9 cellular contexts compared by ENCODE assay signal in the genomic region with DNA sequence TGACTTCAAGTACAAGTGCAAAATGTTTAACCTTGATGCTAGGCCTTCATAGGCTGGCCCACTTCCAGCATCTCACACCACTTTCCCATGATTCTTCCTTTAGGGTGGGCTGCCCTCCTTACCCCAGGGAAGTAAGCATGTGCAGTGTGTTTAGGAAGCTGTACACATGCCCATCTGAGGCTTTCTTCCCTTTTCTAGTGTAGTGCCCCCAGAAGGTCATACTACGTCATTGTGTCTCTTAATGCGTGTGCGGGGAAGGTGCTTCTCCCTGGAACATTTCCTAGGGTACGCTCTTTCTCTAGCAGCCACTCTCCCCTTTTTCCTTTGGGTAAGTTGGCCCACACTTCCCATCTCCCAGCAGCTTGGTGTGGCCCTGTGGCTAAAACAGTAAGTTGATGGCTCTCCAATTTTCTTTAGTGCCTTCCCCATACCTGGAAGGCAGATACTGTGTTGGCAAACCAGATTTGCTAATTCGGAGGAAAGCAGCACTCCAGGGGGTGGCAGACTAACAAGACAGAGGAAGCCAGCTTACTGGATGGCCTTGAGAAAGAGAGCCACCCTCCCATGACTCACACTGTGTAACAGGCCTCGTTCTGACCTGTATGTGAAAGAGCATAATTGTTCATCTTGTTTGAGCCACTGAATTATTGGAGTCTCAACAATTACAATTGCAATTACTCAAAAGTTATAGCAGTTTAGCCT. TPM values are rescaled to one million over a fixed set of nuclear protein-coding genes. Genes with fewer than 3 reads are reported as not detected.
DNase-seq lines count a peak whose midpoint lies in the region; ATAC-seq and TF ChIP-seq lines count a peak whose summit lies in the region.
"Had no signal": no experiment of that assay in that cellular context is flagged by ENCODE, and none has a peak within 500 bp of the region (broad histone marks: within the 10 kb centered on the region; RNA-seq: fewer than 3 reads in every experiment).

No MANE protein-coding gene starts in this region.

- H3K9ac ChIP-seq in mammary epithelial cell (ENCODE audit: insufficient read depth, low read length), result no peak overlapping the region

- H3K4me2 ChIP-seq in mammary epithelial cell (ENCODE audit: insufficient read depth, low read depth, low read length), result peak overlapping the region; percentile 24

- H3K4me1 ChIP-seq in mammary epithelial cell (ENCODE audit: insufficient read depth, low read length), result peaks cover 14% of the 10 kb centered on the region

- no peaks in the 10 kb centered on the region for H3K79me2 ChIP-seq in mammary epithelial cell (ENCODE audit: insufficient read depth, low read length)

- peaks cover 5 to 7% of the 10 kb centered on the region in 2 donors for H3K27me3 Mint-ChIP-seq in natural killer cell treated with Interleukin-12 subunit alpha and Interleukin-12 subunit beta and Interleukin-15 and Interleukin-18, amount 100 ng/mL, for 72 hours

- no peak overlapping the region for H3K27ac ChIP-seq in mammary epithelial cell (ENCODE audit: insufficient read depth, low read depth, low read length)

- no peaks in the 10 kb centered on the region for H3K36me3 Mint-ChIP-seq in natural killer cell treated with Interleukin-12 subunit alpha and Interleukin-12 subunit beta and Interleukin-15 and Interleukin-18, amount 100 ng/mL, for 72 hours

- peak overlapping the region; percentile 57 for H2AFZ ChIP-seq in mammary epithelial cell (ENCODE audit: low read depth, low read length)

- intact Hi-C loops in mammary epithelial cell (cut with micrococcal nuclease), result no loop called here

- H3K9me3 ChIP-seq in mammary epithelial cell (replicated peaks; ENCODE audit: insufficient read depth, low read length), result no peaks in the 10 kb centered on the region

- H3K4me3 ChIP-seq in mammary epithelial cell (replicated peaks in 1 of 3; ENCODE audit: insufficient read depth in 1 of 3, low read depth in 2 of 3, low read length in 3 of 3), result no peak overlapping the region

- TF ChIP-seq CTCF in mammary epithelial cell (conservative IDR thresholded peaks at IDR 0.05 in 1 of 2, IDR thresholded peaks at IDR 0.05 in 1 of 2; ENCODE audit: extremely low read depth in 1 of 2, insufficient read depth in 1 of 2, low read depth in 1 of 2, low read length in 2 of 2), result peak in 1 of 2 donors; percentile 28

- no TSS peak for BruUV-seq in mammary epithelial cell (replicated peaks; lab: Mats Ljungman, UMichigan)

- dilution Hi-C loops in mammary epithelial cell (cut with HindIII; ENCODE audit: low sequenced_read_pairs), result no loop called here

- H3K4me3 Mint-ChIP-seq in natural killer cell treated with Interleukin-12 subunit alpha and Interleukin-12 subunit beta and Interleukin-15 and Interleukin-18, amount 100 ng/mL, for 72 hours, result peak overlapping the region; percentile 48

- peak; percentile 61 to 82 for ATAC-seq in natural killer cell treated with Interleukin-12 subunit alpha and Interleukin-12 subunit beta and Interleukin-15 and Interleukin-18, amount 100 ng/mL, for 72 hours

- peak overlapping the region; percentile 42 to 52 for H3K27ac Mint-ChIP-seq in natural killer cell treated with Interleukin-12 subunit alpha and Interleukin-12 subunit beta and Interleukin-15 and Interleukin-18, amount 100 ng/mL, for 72 hours

- peaks cover 6 to 7% of the 10 kb centered on the region in 2 donors for H3K4me1 Mint-ChIP-seq in natural killer cell treated with Interleukin-12 subunit alpha and Interleukin-12 subunit beta and Interleukin-15 and Interleukin-18, amount 100 ng/mL, for 72 hours (ENCODE audit: low read depth in 2 of 2)

- no peaks in the 10 kb centered on the region for H3K36me3 ChIP-seq in mammary epithelial cell (ENCODE audit: insufficient read depth, low read length)

- no peaks in the 10 kb centered on the region for H3K27me3 ChIP-seq in mammary epithelial cell (ENCODE audit: insufficient read depth, low read length)

- H4K20me1 ChIP-seq in mammary epithelial cell (ENCODE audit: insufficient read depth, low read length), result no peaks in the 10 kb centered on the region

- no peaks in the 10 kb centered on the region for H3K9me3 Mint-ChIP-seq in natural killer cell treated with Interleukin-12 subunit alpha and Interleukin-12 subunit beta and Interleukin-15 and Interleukin-18, amount 100 ng/mL, for 72 hours

- 65% methylated on average over 6 of the region's 6 CpGs for WGBS in mammary epithelial cell (ENCODE audit: low coverage, missing lambda C conversion rate)

- DNase-seq in ELR (ENCODE audit: low read depth), result peak; percentile 93
- peak; percentile 70 for DNase-seq in NCI-H146 (lab: John Stamatoyannopoulos, UW)
- DNase-seq in mammary epithelial cell, result peak; percentile 91
- no peak for DNase-seq in natural killer cell treated with Interleukin-12 subunit alpha and Interleukin-12 subunit beta and Interleukin-15 and Interleukin-18, amount 100 ng/mL, for 72 hours (ENCODE audit: low spot score)
- no peak for DNase-seq in NCI-H1694 (lab: John Stamatoyannopoulos, UW)
- no peak for DNase-seq in putamen (ENCODE audit: low spot score)
- no peak for DNase-seq in ecto neural progenitor cell (ENCODE audit: low spot score)
- DNase-seq in HuH-7.5 (ENCODE audit: low spot score), result no peak

- CTCF ChIA-PET in mammary epithelial cell (lab: Charles Lee; ENCODE audit: low non-redundant PET), result no interaction called here

- in situ Hi-C loops in mammary epithelial cell (cut with MboI; ENCODE audit: low sequenced_read_pairs in 2 of 2), result no loop called here

RNA-seq across cellular contexts. Expression of gene SULT6B1, which starts 1.1 kb away (rescaled TPM):
- not detected for total RNA-seq in mammary epithelial cell
- polyA plus RNA-seq in mammary epithelial cell, result not detected
- not detected for polyA minus RNA-seq in mammary epithelial cell
- total RNA-seq in natural killer cell treated with Interleukin-12 subunit alpha and Interleukin-12 subunit beta and Interleukin-15 and Interleukin-18, amount 100 ng/mL, for 72 hours, result not detected
- polyA plus RNA-seq: esophagus had no signal

RNA-seq across cellular contexts. Expression of gene CEBPZOS, which starts 6.7 kb away (rescaled TPM):
- total RNA-seq in mammary epithelial cell, result 10 to 100 TPM; 15.2 to 41.5 TPM
- 29.1 TPM for polyA plus RNA-seq in mammary epithelial cell
- polyA minus RNA-seq in mammary epithelial cell, result 20.3 TPM
- 10 to 100 TPM; 32.6 to 37.9 TPM for total RNA-seq in natural killer cell treated with Interleukin-12 subunit alpha and Interleukin-12 subunit beta and Interleukin-15 and Interleukin-18, amount 100 ng/mL, for 72 hours

RNA-seq across cellular contexts. Expression of gene EIF2AK2, which starts 32.8 kb away (rescaled TPM):
- total RNA-seq in mammary epithelial cell, result 10 to 100 TPM; 30.3 to 38.7 TPM
- 11.1 TPM for polyA plus RNA-seq in mammary epithelial cell
- 25.4 TPM for polyA minus RNA-seq in mammary epithelial cell
- total RNA-seq in natural killer cell treated with Interleukin-12 subunit alpha and Interleukin-12 subunit beta and Interleukin-15 and Interleukin-18, amount 100 ng/mL, for 72 hours, result 10 to 100 TPM; 37.7 to 40.1 TPM

RNA-seq across cellular contexts. Expression of gene CEBPZ, which starts 41.8 kb away (rescaled TPM):
- total RNA-seq in mammary epithelial cell, result 10 to 100 TPM; 30.2 to 58.7 TPM
- 14.6 TPM for polyA plus RNA-seq in mammary epithelial cell
- 19.4 TPM for polyA minus RNA-seq in mammary epithelial cell
- 10 to 100 TPM; 35.3 to 74.0 TPM for total RNA-seq in natural killer cell treated with Interleukin-12 subunit alpha and Interleukin-12 subunit beta and Interleukin-15 and Interleukin-18, amount 100 ng/mL, for 72 hours

RNA-seq across cellular contexts. Expression of gene NDUFAF7, which starts 41.9 kb away (rescaled TPM):
- total RNA-seq in mammary epithelial cell, result 10 to 100 TPM in 1 of 2 donors, 1 to 10 TPM in 1; 9.3 to 16.5 TPM
- 9.8 TPM for polyA plus RNA-seq in mammary epithelial cell
- 24.5 TPM for polyA minus RNA-seq in mammary epithelial cell
- 10 to 100 TPM; 20.5 to 24.3 TPM for total RNA-seq in natural killer cell treated with Interleukin-12 subunit alpha and Interleukin-12 subunit beta and Interleukin-15 and Interleukin-18, amount 100 ng/mL, for 72 hours

Comparison
In these comparisons a context has a peak if more than half of its experiments do, and no peak if none do; other contexts are left out.
1. DNase-seq: peak in ELR (single experiment), NCI-H146 (single experiment) and mammary epithelial cell (single experiment); none in natural killer cell treated with Interleukin-12 subunit alpha and Interleukin-12 subunit beta and Interleukin-15 and Interleukin-18, amount 100 ng/mL, for 72 hours (single experiment), NCI-H1694 (single experiment), putamen (single experiment), ecto neural progenitor cell (single experiment) and HuH-7.5 (single experiment).